In the genomic region with DNA sequence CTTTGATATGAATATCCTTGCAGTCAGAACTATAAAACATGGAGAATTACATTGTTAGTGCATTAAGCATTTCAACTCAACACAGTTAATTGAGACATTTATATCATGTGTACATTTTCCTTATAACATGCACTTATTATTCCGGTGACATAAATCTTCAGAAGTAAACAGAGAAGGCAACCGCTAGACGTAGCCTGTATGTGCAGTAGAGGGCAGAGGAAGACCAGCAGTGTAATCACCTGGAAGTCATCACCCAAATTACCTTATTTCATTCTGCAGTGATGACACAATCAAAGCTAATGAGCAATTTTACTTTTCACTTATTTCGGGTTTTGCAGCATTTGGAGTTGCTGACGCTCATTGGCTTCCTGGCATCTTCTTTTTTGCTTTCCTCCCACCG, we compare ENCODE assay signal across 15 cellular contexts.
DNase-seq lines count a peak whose midpoint lies in the region; ATAC-seq and TF ChIP-seq lines count a peak whose summit lies in the region.
"Had no signal": no experiment of that assay in that cellular context is flagged by ENCODE, and none has a peak within 500 bp of the region (broad histone marks: within the 10 kb centered on the region; RNA-seq: fewer than 3 reads in every experiment).

No MANE protein-coding gene starts in this region.

- no TSS peak for BruUV-seq in OCI-LY7 (replicated peaks; lab: Mats Ljungman, UMichigan)

- DNase-seq in left ventricle myocardium inferior: no peak
- no peak for DNase-seq in left cardiac atrium
- DNase-seq in OCI-LY7 (ENCODE audit: low spot score): peak; percentile 1
- DNase-seq in fibroblast of pulmonary artery (ENCODE audit: low read depth): peak; percentile 14
- DNase-seq in COLO829 (ENCODE audit: low spot score): no peak
- DNase-seq in NCI-H524 (lab: John Stamatoyannopoulos, UW): no peak
- no peak for DNase-seq in AG20443 (ENCODE audit: low spot score)
- DNase-seq: BE2C; foreskin keratinocyte; H7; NCI-H2171; stimulated activated CD8-positive, alpha-beta memory T cell treated with anti-CD3 and anti-CD28 coated beads, Interleukin-4, amount 100 ng/mL, for 48 hours; T-helper 9 cell had no signal

- H3K27me3 ChIP-seq in left ventricle myocardium inferior (ENCODE audit: low read depth): no peaks in the 10 kb centered on the region
- H3K27me3 ChIP-seq: BE2C, foreskin keratinocyte had no signal

- H3K4me2 ChIP-seq in OCI-LY7 (ENCODE audit: low read length): no peak overlapping the region

- H3K79me2 ChIP-seq in OCI-LY7 (ENCODE audit: insufficient read depth, low read depth, low read length): no peaks in the 10 kb centered on the region

- H3K4me1 ChIP-seq in left ventricle myocardium inferior (no peaks in the 10 kb centered on the region), OCI-LY7 (ENCODE audit: insufficient read depth, low read length, poor library complexity, severe bottlenecking) (no peaks in the 10 kb centered on the region)
- H3K4me1 ChIP-seq: BE2C, foreskin keratinocyte had no signal

- H3K9me3 ChIP-seq in left ventricle myocardium inferior (replicated peaks): no peaks in the 10 kb centered on the region
- no peaks in the 10 kb centered on the region for H3K9me3 ChIP-seq in OCI-LY7 (ENCODE audit: low read length)
- H3K9me3 ChIP-seq: BE2C had no signal

- POLR2A ChIA-PET in OCI-LY7 (lab: Charles Lee): interaction anchor here (0.7 kb wide), 2 partner anchors 29 to 344 kb away, joined by 3 to 4 read pairs; no protein-coding TSS in a partner anchor

- no peak overlapping the region for H3K4me3 ChIP-seq in left ventricle myocardium inferior
- no peak overlapping the region for H3K4me3 ChIP-seq in OCI-LY7 (ENCODE audit: low read depth, low read length, poor library complexity, severe bottlenecking)
- H3K4me3 ChIP-seq in fibroblast of pulmonary artery (replicated peaks; ENCODE audit: low read depth, low read length): no peak overlapping the region

- TF ChIP-seq CTCF in left ventricle myocardium inferior (IDR thresholded peaks at IDR 0.05; ENCODE audit: borderline replicate concordance) (peak; percentile 34), OCI-LY7 (conservative IDR thresholded peaks at IDR 0.05; ENCODE audit: low read length) (peak; percentile 23; the same call in 1 of the 2 replicates), fibroblast of pulmonary artery (IDR thresholded peaks at IDR 0.05; ENCODE audit: low read length, missing control alignments) (peak; percentile 28)

- no peak overlapping the region for H3K27ac ChIP-seq in left ventricle myocardium inferior (replicated peaks)
- no peak overlapping the region for H3K27ac ChIP-seq in OCI-LY7 (ENCODE audit: low read depth, low read length, poor library complexity, severe bottlenecking)
- H3K27ac ChIP-seq: foreskin keratinocyte, HL-60 had no signal

- CTCF ChIA-PET in OCI-LY7 (lab: Charles Lee; ENCODE audit: unreplicated experiment): no interaction called here

- intact Hi-C loops in left ventricle myocardium inferior (cut with micrococcal nuclease) (no loop called here), left cardiac atrium (cut with DNase I) (no loop called here), OCI-LY7 (cut with micrococcal nuclease; ENCODE audit: unreplicated experiment) (loop anchor here (5.0 kb wide), 1 partner anchor 202 kb away; no protein-coding TSS in a partner anchor)

- ATAC-seq in left cardiac atrium (no peak), GM18502 (IDR thresholded peaks at IDR 0.05; ENCODE audit: poor library complexity, unreplicated experiment) (no peak)
- ATAC-seq: foreskin keratinocyte had no signal

- H3K9me2 ChIP-seq in OCI-LY7 (ENCODE audit: insufficient read depth, low read length): no peaks in the 10 kb centered on the region

- no peaks in the 10 kb centered on the region for H4K20me1 ChIP-seq in OCI-LY7 (ENCODE audit: insufficient read depth, low read length)

- no peak overlapping the region for H2AFZ ChIP-seq in OCI-LY7 (ENCODE audit: low read length)

- H3K36me3 ChIP-seq in left ventricle myocardium inferior (no peaks in the 10 kb centered on the region), OCI-LY7 (ENCODE audit: insufficient read depth, low read length) (no peaks in the 10 kb centered on the region)
- H3K36me3 ChIP-seq: BE2C had no signal

Comparison
In these comparisons a context has a peak if more than half of its experiments do, and no peak if none do; other contexts are left out.
1. DNase-seq: peak in OCI-LY7 (single experiment) and fibroblast of pulmonary artery (single experiment); none in left ventricle myocardium inferior (single experiment), left cardiac atrium (single experiment), COLO829 (single experiment), NCI-H524 (0 of 2) and AG20443 (single experiment).
2. Peak in every context shown above with its lines, with median percentiles within 50 percentile points of each other: CTCF ChIP-seq.